Comparison of ENCODE assay signal across 8 cellular contexts in the genomic region with DNA sequence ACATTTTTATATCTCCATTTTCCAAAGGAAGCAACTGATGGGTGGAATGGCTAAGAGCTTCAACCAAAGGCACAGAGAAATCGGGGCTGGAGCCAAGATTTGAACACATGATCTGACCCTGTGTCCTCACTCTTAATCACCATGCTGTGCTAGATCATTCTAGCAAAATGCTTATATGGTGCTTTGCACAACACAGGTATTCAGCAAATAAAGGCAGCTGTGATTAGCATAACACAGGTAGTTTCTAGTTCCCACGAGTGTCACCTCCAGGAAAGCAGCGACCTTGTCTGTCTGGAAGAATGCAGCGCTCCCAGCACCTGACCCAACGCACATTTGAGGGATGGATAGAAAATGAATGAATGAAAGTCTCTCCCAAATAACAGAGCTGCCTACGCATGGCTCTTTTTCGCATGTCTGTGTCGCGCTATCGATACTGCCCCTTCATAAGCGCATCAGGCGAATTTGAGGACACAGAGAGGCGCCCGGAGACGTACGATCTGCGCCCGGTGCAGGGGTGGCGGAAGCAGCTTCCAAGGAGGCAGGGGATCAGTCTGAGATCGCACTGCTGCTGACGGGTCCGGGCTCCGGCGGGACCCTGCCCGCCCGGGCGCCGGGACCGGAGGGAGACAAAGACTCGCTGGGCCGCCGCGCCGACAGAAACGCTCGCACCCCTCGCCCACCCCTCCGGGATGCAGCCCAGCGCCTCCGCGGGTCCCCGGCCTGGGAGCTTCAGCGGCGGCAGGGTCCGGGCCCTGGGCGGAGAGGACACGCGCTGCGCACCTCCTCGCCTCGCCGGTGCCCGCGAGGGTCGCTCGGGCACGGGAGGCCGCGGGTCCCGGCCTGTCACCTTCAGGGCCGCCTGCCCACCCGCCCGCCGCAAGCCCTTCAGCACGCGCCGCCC. TPM values are rescaled to one million over a fixed set of nuclear protein-coding genes. Genes with fewer than 3 reads are reported as not detected.
A peak's percentile ranks its signal among the peaks of the same experiment; 100 is the strongest.
DNase-seq lines count a peak whose midpoint lies in the region; ATAC-seq and TF ChIP-seq lines count a peak whose summit lies in the region.

No MANE protein-coding gene starts in this region.

- peaks cover 18% of the 10 kb centered on the region for H3K36me3 Mint-ChIP-seq in dendritic cell treated with granulocyte-macrophage colony-stimulating factor and Interleukin-4, amounts not matched to agents 40 ng/mL and 50 ng/mL, for 4 days (ENCODE audit: low read depth)

- peak overlapping the region; percentile 85 for H3K9ac ChIP-seq in SK-N-MC (ENCODE audit: insufficient read length)

- H3K4me1 ChIP-seq in cardiac muscle cell (ENCODE audit: low read depth) (peaks cover 20% of the 10 kb centered on the region), mesodermal cell (ENCODE audit: control insufficient read depth, insufficient read depth, low read length, poor library complexity, severe bottlenecking) (peaks cover 11% of the 10 kb centered on the region), testis (peaks cover 25% of the 10 kb centered on the region)

- H3K4me1 Mint-ChIP-seq in dendritic cell treated with granulocyte-macrophage colony-stimulating factor and Interleukin-4, amounts not matched to agents 40 ng/mL and 50 ng/mL, for 4 days (ENCODE audit: low read depth): peaks cover 41% of the 10 kb centered on the region

- H3K27ac ChIP-seq in cardiac muscle cell (peak overlapping the region; percentile 53), SK-N-MC (0 out of 2 replicates have a peak overlapping the region, but pooled peaks have one; percentile 3), mesodermal cell (ENCODE audit: low read depth, low read length, severe bottlenecking) (no peak overlapping the region), testis (peak overlapping the region in 1 of 2 donors; percentile 87)

- intact Hi-C loops in cardiac septum (cut with DNase I) (no loop called here), testis (cut with DNase I; ENCODE audit: low total_unique reads) (no loop called here)
- intact Hi-C loops in dendritic cell treated with granulocyte-macrophage colony-stimulating factor and Interleukin-4, amounts not matched to agents 40 ng/mL and 50 ng/mL, for 4 days (cut with micrococcal nuclease): loop anchor here (1.0 kb wide), 1 partner anchor 25 kb away; a partner anchor contains a TSS

- no peaks in the 10 kb centered on the region for H3K36me3 ChIP-seq in cardiac muscle cell
- no peaks in the 10 kb centered on the region for H3K36me3 ChIP-seq in SK-N-MC (ENCODE audit: insufficient read depth, low read length)
- H3K36me3 ChIP-seq in mesodermal cell (ENCODE audit: control insufficient read depth, insufficient read depth, low read length): peaks cover 13% of the 10 kb centered on the region
- H3K36me3 ChIP-seq in testis (ENCODE audit: low read depth, missing control alignments): no peaks in the 10 kb centered on the region

- H3K4me3 Mint-ChIP-seq in dendritic cell treated with granulocyte-macrophage colony-stimulating factor and Interleukin-4, amounts not matched to agents 40 ng/mL and 50 ng/mL, for 4 days: peak overlapping the region; percentile 80

- H3K4me3 ChIP-seq in cardiac muscle cell (peak overlapping the region; percentile 75), SK-N-MC (peak overlapping the region; percentile 95), mesodermal cell (ENCODE audit: extremely low read depth, insufficient read depth, low read length, poor library complexity, severe bottlenecking) (peak overlapping the region; percentile 77), testis (peak overlapping the region; percentile 81 to 97)

- TF ChIP-seq CTCF in cardiac muscle cell (IDR thresholded peaks at IDR 0.05; ENCODE audit: low read depth, low read length) (no peak), testis (IDR thresholded peaks at IDR 0.05) (no peak)

- TF ChIP-seq POLR2A in testis (IDR thresholded peaks at IDR 0.05): no peak

- H3K27me3 Mint-ChIP-seq in dendritic cell treated with granulocyte-macrophage colony-stimulating factor and Interleukin-4, amounts not matched to agents 40 ng/mL and 50 ng/mL, for 4 days: no peaks in the 10 kb centered on the region

- H3K27ac Mint-ChIP-seq in dendritic cell treated with granulocyte-macrophage colony-stimulating factor and Interleukin-4, amounts not matched to agents 40 ng/mL and 50 ng/mL, for 4 days: peak overlapping the region; percentile 69

- H3K27me3 ChIP-seq in cardiac muscle cell (no peaks in the 10 kb centered on the region), testis (no peaks in the 10 kb centered on the region)

- peak; percentile 25 for ATAC-seq in HG02973 (IDR thresholded peaks at IDR 0.05; ENCODE audit: unreplicated experiment)

- 2% methylated on average over 49 to 59 of the region's 67 CpGs for WGBS in mesodermal cell (ENCODE audit: insufficient coverage in 2 of 2), 2 experiments
- 1 to 2% methylated on average over 14 to 34 of the region's 67 CpGs for WGBS in testis, 2 donors

- no peaks in the 10 kb centered on the region for H3K9me3 ChIP-seq in cardiac muscle cell (ENCODE audit: low read depth)
- no peaks in the 10 kb centered on the region for H3K9me3 ChIP-seq in SK-N-MC (ENCODE audit: low read depth, low read length)
- H3K9me3 ChIP-seq in mesodermal cell (ENCODE audit: control insufficient read depth, low read length): peaks cover 8% of the 10 kb centered on the region
- no peaks in the 10 kb centered on the region for H3K9me3 ChIP-seq in testis

- peak in 1 of 2 donors; percentile 44 for DNase-seq in cardiac muscle cell (ENCODE audit: low read depth in 1 of 2, low spot score in 1 of 2)
- no peak for DNase-seq in cardiac septum (ENCODE audit: low spot score)
- DNase-seq in SK-N-MC (ENCODE audit: low read depth, low spot score): no peak
- no peak for DNase-seq in testis
- no peak for DNase-seq in SKM-1 treated with dmso at 0.1 percent for 144 hours (lab: John Stamatoyannopoulos, UW; ENCODE audit: unreplicated experiment)

- H3K9me3 Mint-ChIP-seq in dendritic cell treated with granulocyte-macrophage colony-stimulating factor and Interleukin-4, amounts not matched to agents 40 ng/mL and 50 ng/mL, for 4 days: no peaks in the 10 kb centered on the region

RNA-seq across cellular contexts. Expression of a gene that starts 0.6 kb away (rescaled TPM):
- 22.4 and 37.8 TPM in 2 replicates for total RNA-seq in cardiac muscle cell
- polyA plus RNA-seq in cardiac muscle cell: 38.8 and 42.6 TPM in 2 replicates
- 48.4 TPM for total RNA-seq in cardiac septum
- 30.7 TPM for polyA plus RNA-seq in mesodermal cell (2013, experiment 1 of 2)
- 28.9 TPM for polyA plus RNA-seq in mesodermal cell (2013, experiment 2 of 2)
- 10 to 100 TPM; 51.8 to 55.8 TPM for total RNA-seq in testis
- polyA plus RNA-seq in testis (ENCODE audit: insufficient read depth, low read depth, low replicate concordance): 36.5 TPM

RNA-seq across cellular contexts. Expression of a gene that starts 24.8 kb away (rescaled TPM):
- total RNA-seq in cardiac muscle cell: not detected in 2 replicates
- polyA plus RNA-seq in cardiac muscle cell: not detected in 2 replicates
- total RNA-seq in cardiac septum: not detected
- not detected for polyA plus RNA-seq in mesodermal cell (2013, experiment 1 of 2)
- polyA plus RNA-seq in mesodermal cell (2013, experiment 2 of 2): not detected
- 10 to 100 TPM; 40.6 to 75.7 TPM for total RNA-seq in testis
- polyA plus RNA-seq in testis (ENCODE audit: insufficient read depth, low read depth, low replicate concordance): 102 TPM

RNA-seq across cellular contexts. Expression of a gene that starts 25.0 kb away (rescaled TPM):
- total RNA-seq in cardiac muscle cell: 5.8 and 9.2 TPM in 2 replicates
- 5.1 and 7.6 TPM in 2 replicates for polyA plus RNA-seq in cardiac muscle cell
- total RNA-seq in cardiac septum: 3.1 TPM
- 3.9 TPM for polyA plus RNA-seq in mesodermal cell (2013, experiment 1 of 2)
- 6.0 TPM for polyA plus RNA-seq in mesodermal cell (2013, experiment 2 of 2)
- total RNA-seq in testis: 10 to 100 TPM; 13.6 to 35.4 TPM
- polyA plus RNA-seq in testis (ENCODE audit: insufficient read depth, low read depth, low replicate concordance): 40.9 TPM

Comparison
In these comparisons a context has a peak if more than half of its experiments do, and no peak if none do; other contexts are left out.
1. RNA of a gene that starts 24.8 kb away (total RNA-seq): 40.6 to 75.7 TPM in testis; not detected in cardiac septum (single experiment) and not detected in cardiac muscle cell; every median in the first group is over 10 times any median in the second.
2. Peak in every context shown above with its lines, with median percentiles within 50 percentile points of each other: H3K4me3 ChIP-seq.